7 cellular contexts compared by ENCODE assay signal in the genomic region with DNA sequence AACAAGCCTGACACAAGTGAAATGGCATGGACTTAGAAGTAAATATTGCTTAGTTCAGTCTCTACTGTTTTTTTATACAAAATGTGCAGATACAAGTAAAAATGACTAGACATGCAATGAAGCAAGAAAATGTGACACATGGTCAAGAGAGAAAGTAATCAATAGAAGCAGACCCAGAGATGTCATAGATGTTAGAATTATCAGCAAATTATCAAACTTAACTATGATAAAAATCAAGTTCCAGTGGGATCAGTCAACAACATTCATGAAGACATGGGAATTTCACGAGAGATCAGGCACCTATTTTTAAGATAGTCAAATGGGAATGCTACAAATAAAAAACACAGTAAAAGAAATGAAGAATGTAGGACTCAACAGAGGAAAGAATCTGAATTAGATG.
"Had no signal": no experiment of that assay in that cellular context is flagged by ENCODE, and none has a peak within 500 bp of the region (broad histone marks: within the 10 kb centered on the region; RNA-seq: fewer than 3 reads in every experiment).

No MANE protein-coding gene starts in this region.

- H3K36me3 Mint-ChIP-seq: IgD-negative memory B cell had no signal

- H3K4me1 Mint-ChIP-seq: IgD-negative memory B cell had no signal

- H3K4me3 Mint-ChIP-seq: IgD-negative memory B cell had no signal

- DNase-seq: IMR-90, KBM-7, KG1 had no signal

- ATAC-seq: HepG2, K562 had no signal

- H3K27ac Mint-ChIP-seq: IgD-negative memory B cell had no signal

- H3K4me3 ChIP-seq: K562 had no signal

- H3K27ac ChIP-seq: HL-60 had no signal
